ENCODE assay signal across 9 cellular contexts in the genomic region with DNA sequence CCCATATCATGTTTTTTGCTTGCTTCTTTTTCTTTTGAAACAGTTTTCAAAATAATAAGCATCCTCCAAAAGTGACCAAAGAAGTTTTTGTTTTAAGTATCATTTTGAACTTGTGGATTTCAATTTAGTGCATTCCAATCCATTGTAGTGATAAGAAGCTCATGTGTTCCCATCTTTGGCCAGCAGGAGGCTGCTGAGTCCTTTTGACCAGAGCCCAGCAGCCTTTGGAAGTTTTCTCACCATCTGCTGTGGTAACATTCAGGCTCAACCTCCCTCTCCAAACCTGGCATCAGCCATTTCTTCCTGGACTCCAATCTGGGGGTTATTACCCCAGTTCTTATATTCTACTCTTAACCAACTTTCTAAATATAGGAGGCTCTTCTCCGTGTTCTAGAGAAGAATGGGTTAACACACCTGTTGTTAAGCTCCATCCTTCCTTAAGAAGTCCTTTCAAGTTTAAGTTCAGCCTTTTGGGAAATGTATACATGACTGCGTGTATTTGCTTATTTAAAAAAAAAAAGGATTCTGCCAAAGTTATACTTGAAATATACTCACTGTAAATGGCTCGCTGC. TPM values are rescaled to one million over a fixed set of nuclear protein-coding genes. Genes with fewer than 3 reads are reported as not detected.
DNase-seq lines count a peak whose midpoint lies in the region; ATAC-seq, FAIRE-seq and TF ChIP-seq lines count a peak whose summit lies in the region.
"Had no signal": no experiment of that assay in that cellular context is flagged by ENCODE, and none has a peak within 500 bp of the region (broad histone marks: within the 10 kb centered on the region; RNA-seq: fewer than 3 reads in every experiment).

No MANE protein-coding gene starts in this region.

- H3K36me3 ChIP-seq in parathyroid adenoma (ENCODE audit: control insufficient read depth, insufficient read depth, low read length) (no peaks in the 10 kb centered on the region), aorta (ENCODE audit: control insufficient read depth in 1 of 2, insufficient read depth in 2 of 2, low read length in 1 of 2) (no peaks in the 10 kb centered on the region)

- ATAC-seq in HG02938 (IDR thresholded peaks at IDR 0.05; ENCODE audit: unreplicated experiment) (peak; percentile 77), aorta (ENCODE audit: low FRiP score) (no peak)
- peak; percentile 79 for ATAC-seq in activated CD8-positive, alpha-beta T cell treated with anti-CD3 and anti-CD28 coated beads, Interleukin-2, amount 10 ng/mL, durations not matched to agents 7 days and 5 days

- H3K27ac Mint-ChIP-seq in activated CD8-positive, alpha-beta T cell treated with anti-CD3 and anti-CD28 coated beads, Interleukin-2, amount 10 ng/mL, durations not matched to agents 7 days and 5 days = no peak overlapping the region

- CTCF ChIA-PET in activated CD8-positive, alpha-beta T cell treated with anti-CD3 and anti-CD28 coated beads, Interleukin-2, amount 10 ng/mL, durations not matched to agents 7 days and 5 days (lab: Charles Lee) = interaction anchor here (0.6 to 2.6 kb wide), 20 partner anchors 9 to 135 kb away, joined by 3 to 29 read pairs (median 4); a partner anchor contains a TSS

- H3K4me3 ChIP-seq in parathyroid adenoma (ENCODE audit: low read depth, low read length) (no peak overlapping the region), aorta (ENCODE audit: low read length in 2 of 2) (no peak overlapping the region)
- H3K4me3 ChIP-seq: skin epidermis had no signal

- no peak for TF ChIP-seq POLR2A in GM12892 (IDR thresholded peaks at IDR 0.05; ENCODE audit: low read depth, low read length)

- no peak overlapping the region for H3K9ac ChIP-seq in parathyroid adenoma

- H3K9me3 ChIP-seq in parathyroid adenoma (ENCODE audit: control insufficient read depth, low read length) (no peaks in the 10 kb centered on the region), aorta (ENCODE audit: control insufficient read depth, low read length) (no peaks in the 10 kb centered on the region)

- no peak overlapping the region for H3K4me3 Mint-ChIP-seq in activated CD8-positive, alpha-beta T cell treated with anti-CD3 and anti-CD28 coated beads, Interleukin-2, amount 10 ng/mL, durations not matched to agents 7 days and 5 days

- no peaks in the 10 kb centered on the region for H3K9me3 Mint-ChIP-seq in activated CD8-positive, alpha-beta T cell treated with anti-CD3 and anti-CD28 coated beads, Interleukin-2, amount 10 ng/mL, durations not matched to agents 7 days and 5 days (ENCODE audit: insufficient read depth)

- TF ChIP-seq CTCF in AG09319 (IDR thresholded peaks at IDR 0.05; ENCODE audit: low read depth, low read length) = peak; percentile 78
- peak; percentile 68 for TF ChIP-seq CTCF in parathyroid adenoma (IDR thresholded peaks at IDR 0.05)

- H3K27me3 ChIP-seq in parathyroid adenoma (ENCODE audit: control insufficient read depth, insufficient read depth, low read length) = no peaks in the 10 kb centered on the region
- no peaks in the 10 kb centered on the region for H3K27me3 ChIP-seq in aorta (ENCODE audit: control insufficient read depth in 1 of 2, insufficient read depth in 2 of 2, low read length in 1 of 2)

- H3K4me1 ChIP-seq in parathyroid adenoma = no peaks in the 10 kb centered on the region
- no peaks in the 10 kb centered on the region for H3K4me1 ChIP-seq in aorta (ENCODE audit: control insufficient read depth in 1 of 2, insufficient read depth in 2 of 2, low read length in 2 of 2)

- peaks cover 10% of the 10 kb centered on the region for H3K27me3 Mint-ChIP-seq in activated CD8-positive, alpha-beta T cell treated with anti-CD3 and anti-CD28 coated beads, Interleukin-2, amount 10 ng/mL, durations not matched to agents 7 days and 5 days (ENCODE audit: low read depth)

- DNase-seq in AG09319 (ENCODE audit: extremely low read depth, low read depth) (peak; percentile 29), GM12892 (ENCODE audit: insufficient read length) (peak; percentile 33), NCI-H2227 treated with DMSO at 0.1 percent for 48 hours (lab: John Stamatoyannopoulos, UW) (peak; percentile 68), foreskin melanocyte (peak; percentile 48), aorta (no peak)
- peak; percentile 67 for DNase-seq in activated CD8-positive, alpha-beta T cell treated with anti-CD3 and anti-CD28 coated beads, Interleukin-2, amount 10 ng/mL, durations not matched to agents 7 days and 5 days

- H3K36me3 Mint-ChIP-seq in activated CD8-positive, alpha-beta T cell treated with anti-CD3 and anti-CD28 coated beads, Interleukin-2, amount 10 ng/mL, durations not matched to agents 7 days and 5 days (ENCODE audit: low read depth) = no peaks in the 10 kb centered on the region

- H3K79me2 ChIP-seq in parathyroid adenoma = no peaks in the 10 kb centered on the region

- H3K4me2 ChIP-seq in parathyroid adenoma (ENCODE audit: low read length) = no peak overlapping the region

- H3K4me1 Mint-ChIP-seq in activated CD8-positive, alpha-beta T cell treated with anti-CD3 and anti-CD28 coated beads, Interleukin-2, amount 10 ng/mL, durations not matched to agents 7 days and 5 days (ENCODE audit: low read depth) = peaks cover 6% of the 10 kb centered on the region

- POLR2A ChIA-PET in activated CD8-positive, alpha-beta T cell treated with anti-CD3 and anti-CD28 coated beads, Interleukin-2, amount 10 ng/mL, durations not matched to agents 7 days and 5 days (lab: Charles Lee) = no interaction called here

- WGBS in aorta, 2 donors = 54 to 63% methylated on average over 3 of the region's 3 CpGs

- no peak overlapping the region for H2AFZ ChIP-seq in parathyroid adenoma

- no peak overlapping the region for H3K27ac ChIP-seq in parathyroid adenoma
- no peak overlapping the region for H3K27ac ChIP-seq in aorta (ENCODE audit: low read depth in 1 of 2, low read length in 2 of 2)
- H3K27ac ChIP-seq: skin epidermis had no signal

- FAIRE-seq in GM12892 (lab: Jason Lieb, UNC) = peak; percentile 54

- intact Hi-C loops in aorta (cut with DNase I) = no loop called here

RNA-seq across cellular contexts. Expression of a gene that starts 39.0 kb away (rescaled TPM):
- 9.1 TPM for polyA plus RNA-seq in GM12892 (2012; ENCODE audit: missing spikeins)
- 100 to 1,000 TPM; 188 to 206 TPM for total RNA-seq in activated CD8-positive, alpha-beta T cell treated with anti-CD3 and anti-CD28 coated beads, Interleukin-2, amount 10 ng/mL, durations not matched to agents 7 days and 5 days
- total RNA-seq in aorta = 1 to 10 TPM; 1.2 to 1.9 TPM
- polyA plus RNA-seq in aorta = 1 to 10 TPM in 1 of 2 donors, under 1 TPM in 1; 0.49 to 2.0 TPM

Comparison
In these comparisons a context has a peak if more than half of its experiments do, and no peak if none do; other contexts are left out.
1. DNase-seq: peak in AG09319 (single experiment), GM12892 (single experiment), NCI-H2227 treated with DMSO at 0.1 percent for 48 hours (single experiment), activated CD8-positive, alpha-beta T cell treated with anti-CD3 and anti-CD28 coated beads, Interleukin-2, amount 10 ng/mL, durations not matched to agents 7 days and 5 days (single experiment) and foreskin melanocyte (single experiment); none in aorta (0 of 2).
2. RNA of a gene that starts 39.0 kb away (total RNA-seq): 188 to 206 TPM in activated CD8-positive, alpha-beta T cell treated with anti-CD3 and anti-CD28 coated beads, Interleukin-2, amount 10 ng/mL, durations not matched to agents 7 days and 5 days; 1.2 to 1.9 TPM in aorta; every median in the first group is over 10 times any median in the second.